ENCODE assay signal across 8 cellular contexts in genomic region chr11:123431619-123432018, GRCh38. TPM values are rescaled to one million over a fixed set of nuclear protein-coding genes. Genes with fewer than 3 reads are reported as not detected.
A peak's percentile ranks its signal among the peaks of the same experiment; 100 is the strongest.
DNase-seq lines count a peak whose midpoint lies in the region; ATAC-seq and TF ChIP-seq lines count a peak whose summit lies in the region.

No MANE protein-coding gene starts in this region.

- H3K4me3 Mint-ChIP-seq in chondrocyte (ENCODE audit: unreplicated experiment): peak overlapping the region; percentile 81
- peak overlapping the region; percentile 86 for H3K4me3 Mint-ChIP-seq in neural crest cell

- DNase-seq in DMS53 (lab: John Stamatoyannopoulos, UW) (peak; percentile 73), M059J (ENCODE audit: low read depth) (peak; percentile 57), chondrocyte (ENCODE audit: low spot score) (no peak), neural crest cell (ENCODE audit: low read depth, low spot score) (no peak)

- ATAC-seq in HG02870 (IDR thresholded peaks at IDR 0.05; ENCODE audit: unreplicated experiment): no peak
- no peak for ATAC-seq in GM19328 (IDR thresholded peaks at IDR 0.05; ENCODE audit: unreplicated experiment)
- ATAC-seq in GM18519 (IDR thresholded peaks at IDR 0.05; ENCODE audit: low FRiP score, unreplicated experiment): no peak
- ATAC-seq in HG02885 (IDR thresholded peaks at IDR 0.05; ENCODE audit: poor library complexity, unreplicated experiment): no peak

- H3K27ac Mint-ChIP-seq in chondrocyte (ENCODE audit: unreplicated experiment): no peak overlapping the region
- no peak overlapping the region for H3K27ac Mint-ChIP-seq in neural crest cell (ENCODE audit: unreplicated experiment)

- H3K36me3 Mint-ChIP-seq in chondrocyte (ENCODE audit: low read depth) (no peaks in the 10 kb centered on the region), neural crest cell (ENCODE audit: low read depth) (no peaks in the 10 kb centered on the region)

- H3K27me3 Mint-ChIP-seq in chondrocyte (ENCODE audit: low read depth) (peaks cover 7% of the 10 kb centered on the region), neural crest cell (ENCODE audit: low read depth) (peaks cover 27% of the 10 kb centered on the region)

- H3K9me3 Mint-ChIP-seq in chondrocyte (ENCODE audit: low read depth) (no peaks in the 10 kb centered on the region), neural crest cell (peaks cover 2% of the 10 kb centered on the region)

- TF ChIP-seq CTCF in chondrocyte (IDR thresholded peaks at IDR 0.05) (no peak), neural crest cell (conservative IDR thresholded peaks at IDR 0.05) (no peak)

- H3K4me1 Mint-ChIP-seq in chondrocyte (ENCODE audit: low read depth) (peaks cover 6% of the 10 kb centered on the region), neural crest cell (peaks cover 13% of the 10 kb centered on the region)

RNA-seq across cellular contexts. Expression of gene GRAMD1B, which starts 1.6 kb away (rescaled TPM):
- total RNA-seq in M059J (2014; rRNA removed; shearing (Covaris generic)): 36.4 and 41.5 TPM in 2 replicates
- total RNA-seq in chondrocyte: 0.99 to 2.2 TPM (median 1.6 TPM) in 3 replicates
- 8.5 and 8.6 TPM in 2 replicates for total RNA-seq in neural crest cell

Comparison
In these comparisons a context has a peak if more than half of its experiments do, and no peak if none do; other contexts are left out.
1. DNase-seq: peak in DMS53 (single experiment) and M059J (single experiment); none in chondrocyte (single experiment) and neural crest cell (single experiment).